In the genomic region with DNA sequence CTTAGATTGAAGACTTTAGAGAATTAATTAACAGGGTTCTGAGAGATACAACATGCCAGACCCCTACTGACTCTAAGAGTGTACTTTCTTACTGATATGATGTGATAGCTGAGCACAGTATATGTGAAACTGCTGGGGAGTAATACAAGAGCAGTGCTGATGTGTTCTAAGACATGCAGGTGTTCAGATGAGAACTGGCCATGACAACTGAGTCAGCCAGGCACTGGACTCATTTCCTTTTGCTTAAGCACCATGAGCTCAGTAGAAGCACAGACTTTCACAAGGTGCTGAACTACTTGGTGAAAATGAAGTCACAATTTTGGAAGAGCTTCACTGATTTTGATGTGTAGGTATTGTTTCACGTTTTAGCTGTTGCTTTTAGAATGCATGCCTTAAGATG, we compare ENCODE assay signal across 9 cellular contexts. TPM values are rescaled to one million over a fixed set of nuclear protein-coding genes. Genes with fewer than 3 reads are reported as not detected.
A peak's percentile ranks its signal among the peaks of the same experiment; 100 is the strongest.
DNase-seq lines count a peak whose midpoint lies in the region; ATAC-seq lines count a peak whose summit lies in the region.
"Had no signal": no experiment of that assay in that cellular context is flagged by ENCODE, and none has a peak within 500 bp of the region (broad histone marks: within the 10 kb centered on the region; RNA-seq: fewer than 3 reads in every experiment).

No MANE protein-coding gene starts in this region.

- peak; percentile 74 for ATAC-seq in GM18520 (IDR thresholded peaks at IDR 0.05; ENCODE audit: unreplicated experiment)
- ATAC-seq in GM21423 (IDR thresholded peaks at IDR 0.05; ENCODE audit: unreplicated experiment), result peak; percentile 82
- peak; percentile 93 for ATAC-seq in HG03280 (IDR thresholded peaks at IDR 0.05; ENCODE audit: unreplicated experiment)
- ATAC-seq in esophagus mucosa, result peak; percentile 59
- ATAC-seq: effector memory CD8-positive, alpha-beta T cell had no signal

- no peak for DNase-seq in UCSD-AML1 (lab: John Stamatoyannopoulos, UW; ENCODE audit: unreplicated experiment)
- DNase-seq in COR-L47 (lab: John Stamatoyannopoulos, UW), result no peak
- DNase-seq in NCI-H446 (lab: John Stamatoyannopoulos, UW), result no peak
- no peak for DNase-seq in germinal center (ENCODE audit: low spot score)
- DNase-seq: effector memory CD8-positive, alpha-beta T cell had no signal

RNA-seq across cellular contexts. Expression of gene POGZ, which starts 15.9 kb away (rescaled TPM):
- 37.5 TPM for total RNA-seq in esophagus mucosa

RNA-seq across cellular contexts. Expression of gene CGN, which starts 36.0 kb away (rescaled TPM):
- total RNA-seq in esophagus mucosa, result 9.3 TPM
